ENCODE assay signal across 28 cellular contexts in genomic region chr10:103506061-103506460, GRCh38. TPM values are rescaled to one million over a fixed set of nuclear protein-coding genes. Genes with fewer than 3 reads are reported as not detected.
A peak's percentile ranks its signal among the peaks of the same experiment; 100 is the strongest.
DNase-seq lines count a peak whose midpoint lies in the region; ATAC-seq, FAIRE-seq and TF ChIP-seq lines count a peak whose summit lies in the region.
"Had no signal": no experiment of that assay in that cellular context is flagged by ENCODE, and none has a peak within 500 bp of the region (broad histone marks: within the 10 kb centered on the region; RNA-seq: fewer than 3 reads in every experiment).

No MANE protein-coding gene starts in this region.

- no peaks in the 10 kb centered on the region for H3K27me3 Mint-ChIP-seq in type B pancreatic cell

- no peaks in the 10 kb centered on the region for H3K9me2 ChIP-seq in SK-N-SH

- H3K27ac Mint-ChIP-seq in type B pancreatic cell = peak overlapping the region; percentile 48

- POLR2A ChIA-PET in SK-N-SH (lab: Yijun Ruan, JAX) = no interaction called here

- TF ChIP-seq EP300 in SK-N-SH (IDR thresholded peaks at IDR 0.05; ENCODE audit: borderline replicate concordance in 1 of 2, low read depth in 1 of 2, low read length in 1 of 2) = no peak

- no peak overlapping the region for H2AFZ ChIP-seq in SK-N-SH (ENCODE audit: low read depth)

- H3K9me3 ChIP-seq in SK-N-SH = no peaks in the 10 kb centered on the region
- no peaks in the 10 kb centered on the region for H3K9me3 ChIP-seq in body of pancreas
- no peaks in the 10 kb centered on the region for H3K9me3 ChIP-seq in kidney (ENCODE audit: control insufficient read depth in 1 of 2, low read length in 2 of 2)
- H3K9me3 ChIP-seq: BLaER1 treated with 17β-estradiol and CSF1 and Interleukin-3, amounts not matched to agents 10 nM and 100 nM; Caco-2; HAP-1; Peyer's patch; SJSA1 had no signal

- H3K4me2 ChIP-seq in SK-N-SH = no peak overlapping the region
- H3K4me2 ChIP-seq: BLaER1 treated with 17β-estradiol and CSF1 and Interleukin-3, amounts not matched to agents 10 nM and 100 nM had no signal

- H3K4me1 Mint-ChIP-seq in type B pancreatic cell (ENCODE audit: unreplicated experiment) = peaks cover 39% of the 10 kb centered on the region

- H3K9ac ChIP-seq in SK-N-SH (no peak overlapping the region), kidney (ENCODE audit: low read length in 2 of 2) (no peak overlapping the region)
- H3K9ac ChIP-seq: BLaER1 treated with 17β-estradiol and CSF1 and Interleukin-3, amounts not matched to agents 10 nM and 100 nM had no signal

- H3F3A ChIP-seq in SK-N-SH (replicated peaks; ENCODE audit: insufficient read depth) = peaks cover 5% of the 10 kb centered on the region

- no peaks in the 10 kb centered on the region for H3K79me2 ChIP-seq in SK-N-SH (ENCODE audit: insufficient read depth)

- WGBS in SK-N-SH (ENCODE audit: low lambda C conversion rate) = 95% methylated on average over 4 of the region's 4 CpGs
- WGBS in body of pancreas, 2 donors = 79 to 86% methylated on average over 4 of the region's 4 CpGs

- H3K4me3 ChIP-seq in SK-N-SH (ENCODE audit: low read depth in 2 of 2, low read length in 1 of 2) = no peak overlapping the region
- H3K4me3 ChIP-seq in body of pancreas = no peak overlapping the region
- no peak overlapping the region for H3K4me3 ChIP-seq in kidney (ENCODE audit: low read length in 2 of 2)
- H3K4me3 ChIP-seq: BLaER1 treated with 17β-estradiol and CSF1 and Interleukin-3, amounts not matched to agents 10 nM and 100 nM; HAP-1; Peyer's patch; SJSA1 had no signal

- TF ChIP-seq CTCF in SK-N-SH (IDR thresholded peaks at IDR 0.05) = no peak
- no peak for TF ChIP-seq CTCF in body of pancreas (IDR thresholded peaks at IDR 0.05)
- TF ChIP-seq CTCF in kidney (IDR thresholded peaks at IDR 0.05; ENCODE audit: borderline replicate concordance, extremely low read depth, insufficient read depth) = no peak
- no peak for TF ChIP-seq CTCF in type B pancreatic cell (conservative IDR thresholded peaks at IDR 0.05)

- no peak for TF ChIP-seq RAD21 in SK-N-SH (IDR thresholded peaks at IDR 0.05; ENCODE audit: low read length)

- H3K4me1 ChIP-seq in SK-N-SH (ENCODE audit: control insufficient read depth in 1 of 2, insufficient read depth in 2 of 2, low read depth in 1 of 2, low read length in 1 of 2) (peaks cover 6 to 40% of the 10 kb centered on the region in 2 experiments; a peak in 3 of 4 replicates), body of pancreas (peaks cover 73% of the 10 kb centered on the region), kidney (ENCODE audit: control insufficient read depth in 1 of 2, insufficient read depth in 1 of 2, low read depth in 1 of 2, low read length in 2 of 2) (no peaks in the 10 kb centered on the region)
- H3K4me1 ChIP-seq: Peyer's patch had no signal

- TF ChIP-seq POLR2A in body of pancreas (IDR thresholded peaks at IDR 0.05) = no peak

- H3K9me3 Mint-ChIP-seq in type B pancreatic cell = no peaks in the 10 kb centered on the region
- H3K9me3 Mint-ChIP-seq: CD4-positive, alpha-beta memory T cell had no signal

- CTCF ChIA-PET in SK-N-SH (lab: Yijun Ruan, JAX) = interaction anchor here (0.8 to 2.3 kb wide), 3 partner anchors 13 to 90 kb away, joined by 3 to 7 read pairs (median 6); partner anchors contain the start of gene NEURL1

- no peak overlapping the region for H3K4me3 Mint-ChIP-seq in type B pancreatic cell
- H3K4me3 Mint-ChIP-seq: CD4-positive, alpha-beta memory T cell had no signal

- H3K27ac ChIP-seq in SK-N-SH (ENCODE audit: low read depth in 2 of 2, low read length in 1 of 2) (no peak overlapping the region), body of pancreas (peak overlapping the region; percentile 15 to 88 (median 66)), kidney (ENCODE audit: low read depth in 2 of 2, low read length in 2 of 2) (no peak overlapping the region)
- H3K27ac ChIP-seq: 22Rv1; BLaER1 treated with 17β-estradiol and CSF1 and Interleukin-3, amounts not matched to agents 10 nM and 100 nM; Peyer's patch; SJSA1 had no signal

- peaks cover 13% of the 10 kb centered on the region for H3K27me3 ChIP-seq in SK-N-SH (ENCODE audit: insufficient read depth)
- no peaks in the 10 kb centered on the region for H3K27me3 ChIP-seq in body of pancreas
- H3K27me3 ChIP-seq: BLaER1 treated with 17β-estradiol and CSF1 and Interleukin-3, amounts not matched to agents 10 nM and 100 nM; Peyer's patch had no signal

- DNase-seq in SK-N-SH = peak; percentile 1
- DNase-seq in body of pancreas = no peak
- DNase-seq in kidney = peak; percentile 36
- no peak for DNase-seq in type B pancreatic cell (ENCODE audit: extremely low spot score, unreplicated experiment)
- DNase-seq in effector CD4-positive, alpha-beta T cell = no peak
- DNase-seq: ACHN; Caco-2; CD4-positive, alpha-beta memory T cell; DMS 273 treated with DMSO at 0.1 percent for 48 hours; DND-41; KBM-7; NCI-H1092 treated with DMSO at 0.1 percent for 48 hours; NCI-H1436 treated with DMSO at 0.1 percent for 48 hours; NCI-H2081; NCI-H2171; NCI-H524 treated with DMSO at 0.1 percent for 48 hours; NCI-H82 had no signal

- intact Hi-C loops in body of pancreas (cut with DNase I) = no loop called here
- intact Hi-C loops in kidney (cut with DNase I) = no loop called here

- no peak for ATAC-seq in SK-N-SH treated with all-trans-retinoic acid at 6 μM for 48 hours
- no peak for ATAC-seq in body of pancreas
- no peak for ATAC-seq in GM21786 (IDR thresholded peaks at IDR 0.05; ENCODE audit: unreplicated experiment)
- ATAC-seq in GM21367 (IDR thresholded peaks at IDR 0.05; ENCODE audit: unreplicated experiment) = no peak

- H3K36me3 ChIP-seq in SK-N-SH (replicated peaks in 1 of 2; ENCODE audit: control insufficient read depth in 1 of 2, insufficient read depth in 2 of 2, low read length in 1 of 2) (no peaks in the 10 kb centered on the region), body of pancreas (replicated peaks in 1 of 2; ENCODE audit: insufficient read depth in 1 of 2, low read depth in 2 of 2) (no peaks in the 10 kb centered on the region), kidney (ENCODE audit: control insufficient read depth in 1 of 2, insufficient read depth in 2 of 2, low read length in 2 of 2) (no peaks in the 10 kb centered on the region)
- H3K36me3 ChIP-seq: BLaER1 treated with 17β-estradiol and CSF1 and Interleukin-3, amounts not matched to agents 10 nM and 100 nM; HAP-1; Peyer's patch; SJSA1 had no signal

- H4K20me1 ChIP-seq in SK-N-SH (ENCODE audit: insufficient read depth) = no peaks in the 10 kb centered on the region
- H4K20me1 ChIP-seq: BLaER1 treated with 17β-estradiol and CSF1 and Interleukin-3, amounts not matched to agents 10 nM and 100 nM had no signal

- FAIRE-seq in kidney (lab: Jason Lieb, UNC) = no peak
- FAIRE-seq: GM19239 had no signal

- no peaks in the 10 kb centered on the region for H3K36me3 Mint-ChIP-seq in type B pancreatic cell
- H3K36me3 Mint-ChIP-seq: CD4-positive, alpha-beta memory T cell had no signal

TF ChIP-seq in SK-N-SH, 30 proteins besides CTCF, POLR2A, EP300 and RAD21 (continues in another document):
- no peak for TF ChIP-seq TAF1 (IDR thresholded peaks at IDR 0.05; ENCODE audit: borderline replicate concordance, low read depth, low read length)
- TF ChIP-seq RCOR1 (IDR thresholded peaks at IDR 0.05; ENCODE audit: low read length) = no peak
- no peak for TF ChIP-seq USF1 (IDR thresholded peaks at IDR 0.05; ENCODE audit: borderline replicate concordance, low read depth)

TF ChIP-seq in SK-N-SH treated with all-trans-retinoic acid at 6 μM for 48 hours, 23 proteins besides CTCF, POLR2A, EP300 and RAD21:
- TF ChIP-seq ZFP30 (CRISPR knock-in tag; IDR thresholded peaks at IDR 0.05) (no peak), ZNF70 (CRISPR knock-in tag; IDR thresholded peaks at IDR 0.05) (no peak), ARNTL (CRISPR knock-in tag; IDR thresholded peaks at IDR 0.05; ENCODE audit: borderline replicate concordance, low read depth) (no peak)

RNA-seq across cellular contexts. Expression of gene NEURL1, which starts 12.6 kb away (rescaled TPM):
- polyA plus RNA-seq in SK-N-SH (2012; rRNA removed) (0.05 and 0.19 TPM in 2 replicates), kidney (ENCODE audit: insufficient read depth, low read depth, low replicate concordance) (1.2 TPM)
- 0.04 and 0.05 TPM in 2 replicates for polyA plus RNA-seq in SK-N-SH (2012; cell fraction: cytosol; rRNA removed)
- polyA plus RNA-seq in SK-N-SH (2012; cell fraction: nucleus; rRNA removed) = 0.12 and 0.36 TPM in 2 replicates
- total RNA-seq in body of pancreas (10 to 100 TPM; 25.1 to 25.7 TPM), kidney (1.2 TPM), type B pancreatic cell (ENCODE audit: low replicate concordance) (38.3 and 102 TPM in 2 replicates)
- total RNA-seq: HT1080, SJSA1 had no signal

RNA-seq across cellular contexts. Expression of gene CALHM3, which starts 27.0 kb away (rescaled TPM):
- polyA plus RNA-seq in SK-N-SH (2012; rRNA removed) (not detected in 2 replicates), kidney (ENCODE audit: insufficient read depth, low read depth, low replicate concordance) (not detected)
- not detected in 2 replicates for polyA plus RNA-seq in SK-N-SH (2012; cell fraction: cytosol; rRNA removed)
- polyA plus RNA-seq in SK-N-SH (2012; cell fraction: nucleus; rRNA removed) = not detected in 2 replicates
- total RNA-seq in body of pancreas (under 1 TPM in 1 of 2 donors, not detected in 1; 0.52 TPM), kidney (not detected), type B pancreatic cell (ENCODE audit: low replicate concordance) (3.3 and 20.3 TPM in 2 replicates)
- total RNA-seq: CD4-positive, alpha-beta memory T cell; HT1080; OCI-LY7; Peyer's patch; SJSA1 had no signal
- polyA plus RNA-seq: CD4-positive, alpha-beta memory T cell had no signal

RNA-seq across cellular contexts. Expression of gene CALHM1, which starts 47.4 kb away (rescaled TPM):
- polyA plus RNA-seq in SK-N-SH (2012; rRNA removed) (not detected in 2 replicates), kidney (ENCODE audit: insufficient read depth, low read depth, low replicate concordance) (not detected)
- not detected in 2 replicates for polyA plus RNA-seq in SK-N-SH (2012; cell fraction: cytosol; rRNA removed)
- polyA plus RNA-seq in SK-N-SH (2012; cell fraction: nucleus; rRNA removed) = not detected in 2 replicates
- total RNA-seq in body of pancreas (not detected), kidney (not detected), type B pancreatic cell (ENCODE audit: low replicate concordance) (0.17 TPM in 1 of 2 replicates, not detected in the other)
- total RNA-seq: Caco-2; CD4-positive, alpha-beta memory T cell; HT1080; SJSA1 had no signal
- polyA plus RNA-seq: CD4-positive, alpha-beta memory T cell had no signal

RNA-seq across cellular contexts. Expression of gene CALHM2, which starts 53.9 kb away (rescaled TPM):
- polyA plus RNA-seq in SK-N-SH (2012; rRNA removed) = 0.10 and 0.23 TPM in 2 replicates
- 0.05 and 0.12 TPM in 2 replicates for polyA plus RNA-seq in SK-N-SH (2012; cell fraction: cytosol; rRNA removed)
- 0.04 and 0.05 TPM in 2 replicates for polyA plus RNA-seq in SK-N-SH (2012; cell fraction: nucleus; rRNA removed)
- total RNA-seq in body of pancreas = 10 to 100 TPM; 11.4 to 17.8 TPM
- total RNA-seq in kidney = 26.0 TPM
- polyA plus RNA-seq in kidney (ENCODE audit: insufficient read depth, low read depth, low replicate concordance) = 8.0 TPM
- 3.5 and 27.8 TPM in 2 replicates for total RNA-seq in type B pancreatic cell (ENCODE audit: low replicate concordance)
- total RNA-seq: HT1080, OCI-LY7, SJSA1 had no signal

Comparison
In these comparisons a context has a peak if more than half of its experiments do, and no peak if none do; other contexts are left out.
1. DNase-seq: peak in SK-N-SH (single experiment) and kidney (single experiment); none in body of pancreas (0 of 4), type B pancreatic cell (single experiment) and effector CD4-positive, alpha-beta T cell (single experiment).
2. H3K27ac ChIP-seq: peak in body of pancreas (4 of 4); none in SK-N-SH (0 of 2) and kidney (0 of 2).
3. RNA of gene NEURL1, which starts 12.6 kb away (total RNA-seq): 38.3 to 102 TPM in type B pancreatic cell and 25.1 to 25.7 TPM in body of pancreas; 1.2 TPM in kidney (single experiment); every median in the first group is over 10 times any median in the second.